In genomic region chr16:59783191-59783590, GRCh38 we compare ENCODE assay signal across 17 cellular contexts.
A peak's percentile ranks its signal among the peaks of the same experiment; 100 is the strongest.
DNase-seq lines count a peak whose midpoint lies in the region; ATAC-seq and TF ChIP-seq lines count a peak whose summit lies in the region.
"Had no signal": no experiment of that assay in that cellular context is flagged by ENCODE, and none has a peak within 500 bp of the region (broad histone marks: within the 10 kb centered on the region; RNA-seq: fewer than 3 reads in every experiment).

No MANE protein-coding gene starts in this region.

- no peaks in the 10 kb centered on the region for H3K36me3 Mint-ChIP-seq in stimulated activated effector memory CD8-positive, alpha-beta T cell treated with anti-CD3 and anti-CD28 coated beads, Interleukin-12 subunit alpha, Interleukin-12 subunit beta, amount 100 ng/mL, for 72 hours

- peak; percentile 46 for DNase-seq in mammary epithelial cell
- no peak for DNase-seq in breast epithelium (ENCODE audit: low spot score in 2 of 2)
- DNase-seq in PC-3: peak; percentile 41
- DNase-seq in fibroblast of peridontal ligament (ENCODE audit: extremely low read depth): peak; percentile 49
- no peak for DNase-seq in stimulated activated effector memory CD8-positive, alpha-beta T cell treated with anti-CD3 and anti-CD28 coated beads, Interleukin-12 subunit alpha, Interleukin-12 subunit beta, amount 100 ng/mL, for 72 hours (ENCODE audit: low spot score in 2 of 2)
- no peak for DNase-seq in OCI-LY7 (ENCODE audit: low spot score)
- no peak for DNase-seq in NCI-H1417 (lab: John Stamatoyannopoulos, UW)
- no peak for DNase-seq in lower lobe of right lung
- DNase-seq: DMS 273 treated with DMSO at 0.1 percent for 48 hours, H7, NCI-H1048, NCI-H2081 treated with DMSO at 0.1 percent for 48 hours, NCI-H510A treated with DMSO at 0.1 percent for 48 hours, SIG-M5 had no signal

- BruUV-seq in mammary epithelial cell (replicated peaks; lab: Mats Ljungman, UMichigan) (no TSS peak), PC-3 (replicated peaks; lab: Mats Ljungman, UMichigan) (no TSS peak), OCI-LY7 (replicated peaks; lab: Mats Ljungman, UMichigan) (no TSS peak)

- no peaks in the 10 kb centered on the region for H3K36me3 ChIP-seq in mammary epithelial cell (ENCODE audit: insufficient read depth, low read length)
- H3K36me3 ChIP-seq in breast epithelium: no peaks in the 10 kb centered on the region
- H3K36me3 ChIP-seq in PC-3 (ENCODE audit: low read depth, low read length): no peaks in the 10 kb centered on the region
- no peaks in the 10 kb centered on the region for H3K36me3 ChIP-seq in OCI-LY7 (ENCODE audit: insufficient read depth, low read length)
- no peaks in the 10 kb centered on the region for H3K36me3 ChIP-seq in lower lobe of right lung
- H3K36me3 ChIP-seq: BLaER1 treated with 17β-estradiol and CSF1 and Interleukin-3, amounts not matched to agents 10 nM and 100 nM had no signal

- peaks cover 34% of the 10 kb centered on the region for H3K9me3 Mint-ChIP-seq in stimulated activated effector memory CD8-positive, alpha-beta T cell treated with anti-CD3 and anti-CD28 coated beads, Interleukin-12 subunit alpha, Interleukin-12 subunit beta, amount 100 ng/mL, for 72 hours

- dilution Hi-C loops in mammary epithelial cell (cut with HindIII; ENCODE audit: low sequenced_read_pairs): no loop called here

- no peak overlapping the region for H3K4me2 ChIP-seq in mammary epithelial cell (ENCODE audit: insufficient read depth, low read depth, low read length)
- no peak overlapping the region for H3K4me2 ChIP-seq in PC-3 (ENCODE audit: low read length)
- H3K4me2 ChIP-seq in OCI-LY7 (ENCODE audit: low read length): no peak overlapping the region
- H3K4me2 ChIP-seq: BLaER1 treated with 17β-estradiol and CSF1 and Interleukin-3, amounts not matched to agents 10 nM and 100 nM had no signal

- no peaks in the 10 kb centered on the region for H4K20me1 ChIP-seq in mammary epithelial cell (ENCODE audit: insufficient read depth, low read length)
- no peaks in the 10 kb centered on the region for H4K20me1 ChIP-seq in PC-3 (ENCODE audit: low read length)
- H4K20me1 ChIP-seq in OCI-LY7 (ENCODE audit: insufficient read depth, low read length): no peaks in the 10 kb centered on the region
- H4K20me1 ChIP-seq: BLaER1 treated with 17β-estradiol and CSF1 and Interleukin-3, amounts not matched to agents 10 nM and 100 nM had no signal

- H3F3A ChIP-seq in PC-3 (ENCODE audit: low read length, unreplicated experiment): no peaks in the 10 kb centered on the region

- 36% methylated on average over 1 of the region's 1 CpG for WGBS in mammary epithelial cell (ENCODE audit: low coverage, missing lambda C conversion rate)

- H3K4me1 ChIP-seq in mammary epithelial cell (ENCODE audit: insufficient read depth, low read length): no peaks in the 10 kb centered on the region
- no peaks in the 10 kb centered on the region for H3K4me1 ChIP-seq in breast epithelium
- H3K4me1 ChIP-seq in PC-3 (ENCODE audit: insufficient read depth, low read length): no peaks in the 10 kb centered on the region
- no peaks in the 10 kb centered on the region for H3K4me1 ChIP-seq in OCI-LY7 (ENCODE audit: insufficient read depth, low read length, poor library complexity, severe bottlenecking)
- H3K4me1 ChIP-seq in lower lobe of right lung: no peaks in the 10 kb centered on the region
- H3K4me1 ChIP-seq: BLaER1 treated with 17β-estradiol and CSF1 and Interleukin-3, amounts not matched to agents 10 nM and 100 nM had no signal

- CTCF ChIA-PET in mammary epithelial cell (lab: Charles Lee; ENCODE audit: low non-redundant PET) (no interaction called here), PC-3 (lab: Charles Lee) (no interaction called here), OCI-LY7 (lab: Charles Lee; ENCODE audit: unreplicated experiment) (no interaction called here)

- no peaks in the 10 kb centered on the region for H3K4me1 Mint-ChIP-seq in stimulated activated effector memory CD8-positive, alpha-beta T cell treated with anti-CD3 and anti-CD28 coated beads, Interleukin-12 subunit alpha, Interleukin-12 subunit beta, amount 100 ng/mL, for 72 hours

- no peaks in the 10 kb centered on the region for H3K27me3 ChIP-seq in mammary epithelial cell (ENCODE audit: insufficient read depth, low read length)
- no peaks in the 10 kb centered on the region for H3K27me3 ChIP-seq in breast epithelium
- no peaks in the 10 kb centered on the region for H3K27me3 ChIP-seq in PC-3 (ENCODE audit: low read length)
- no peaks in the 10 kb centered on the region for H3K27me3 ChIP-seq in lower lobe of right lung (ENCODE audit: low read depth)
- H3K27me3 ChIP-seq: BLaER1 treated with 17β-estradiol and CSF1 and Interleukin-3, amounts not matched to agents 10 nM and 100 nM had no signal

- intact Hi-C loops in mammary epithelial cell (cut with micrococcal nuclease) (no loop called here), breast epithelium (cut with DNase I; ENCODE audit: low total_unique reads) (no loop called here), PC-3 (cut with micrococcal nuclease) (no loop called here), OCI-LY7 (cut with micrococcal nuclease; ENCODE audit: unreplicated experiment) (no loop called here), lower lobe of right lung (cut with DNase I) (no loop called here)

- H3K9me3 ChIP-seq in mammary epithelial cell (replicated peaks; ENCODE audit: insufficient read depth, low read length): no peaks in the 10 kb centered on the region
- peaks cover 0 to 6% of the 10 kb centered on the region in 2 donors for H3K9me3 ChIP-seq in breast epithelium
- no peaks in the 10 kb centered on the region for H3K9me3 ChIP-seq in PC-3 (ENCODE audit: low read length)
- H3K9me3 ChIP-seq in OCI-LY7 (ENCODE audit: low read length): no peaks in the 10 kb centered on the region
- no peaks in the 10 kb centered on the region for H3K9me3 ChIP-seq in lower lobe of right lung

- H3K9me2 ChIP-seq in PC-3 (replicated peaks; ENCODE audit: low read length) (no peaks in the 10 kb centered on the region), OCI-LY7 (ENCODE audit: insufficient read depth, low read length) (no peaks in the 10 kb centered on the region)

- POLR2A ChIA-PET in PC-3 (lab: Charles Lee; ENCODE audit: unreplicated experiment): no interaction called here
- POLR2A ChIA-PET in OCI-LY7 (lab: Charles Lee): interaction anchor here (0.6 kb wide), 1 partner anchor 237 kb away, joined by 3 read pairs; no protein-coding TSS in a partner anchor

- TF ChIP-seq POLR2A in breast epithelium (IDR thresholded peaks at IDR 0.05): no peak

- no peak overlapping the region for H3K4me3 Mint-ChIP-seq in stimulated activated effector memory CD8-positive, alpha-beta T cell treated with anti-CD3 and anti-CD28 coated beads, Interleukin-12 subunit alpha, Interleukin-12 subunit beta, amount 100 ng/mL, for 72 hours
- H3K4me3 Mint-ChIP-seq: T-helper 1 cell treated with Interleukin-12 subunit alpha and Interleukin-12 subunit beta and Interleukin-4 antibody, amounts not matched to agents 30 μg/mL and 1 μg/mL, for 36 hours had no signal

- H3K27ac ChIP-seq in mammary epithelial cell (ENCODE audit: insufficient read depth, low read depth, low read length) (no peak overlapping the region), breast epithelium (no peak overlapping the region), PC-3 (ENCODE audit: low read length) (no peak overlapping the region), OCI-LY7 (ENCODE audit: low read depth, low read length, poor library complexity, severe bottlenecking) (no peak overlapping the region), lower lobe of right lung (no peak overlapping the region)
- H3K27ac ChIP-seq: 22Rv1; BLaER1 treated with 17β-estradiol and CSF1 and Interleukin-3, amounts not matched to agents 10 nM and 100 nM had no signal

- H3K9ac ChIP-seq in mammary epithelial cell (ENCODE audit: insufficient read depth, low read length): no peak overlapping the region
- H3K9ac ChIP-seq in PC-3 (ENCODE audit: low read length): no peak overlapping the region
- H3K9ac ChIP-seq: BLaER1 treated with 17β-estradiol and CSF1 and Interleukin-3, amounts not matched to agents 10 nM and 100 nM had no signal

- no peak overlapping the region for H2AFZ ChIP-seq in mammary epithelial cell (ENCODE audit: low read depth, low read length)
- no peak overlapping the region for H2AFZ ChIP-seq in PC-3 (ENCODE audit: low read length)
- H2AFZ ChIP-seq in OCI-LY7 (ENCODE audit: low read length): no peak overlapping the region

- H3K27ac Mint-ChIP-seq in stimulated activated effector memory CD8-positive, alpha-beta T cell treated with anti-CD3 and anti-CD28 coated beads, Interleukin-12 subunit alpha, Interleukin-12 subunit beta, amount 100 ng/mL, for 72 hours: no peak overlapping the region
- H3K27ac Mint-ChIP-seq: T-helper 1 cell treated with Interleukin-12 subunit alpha and Interleukin-12 subunit beta and Interleukin-4 antibody, amounts not matched to agents 30 μg/mL and 1 μg/mL, for 36 hours had no signal

- H3K4me3 ChIP-seq in mammary epithelial cell (replicated peaks in 1 of 3; ENCODE audit: insufficient read depth in 1 of 3, low read depth in 2 of 3, low read length in 3 of 3): no peak overlapping the region
- H3K4me3 ChIP-seq in breast epithelium: no peak overlapping the region
- no peak overlapping the region for H3K4me3 ChIP-seq in PC-3 (ENCODE audit: low read length)
- no peak overlapping the region for H3K4me3 ChIP-seq in OCI-LY7 (ENCODE audit: low read depth, low read length, poor library complexity, severe bottlenecking)
- H3K4me3 ChIP-seq in lower lobe of right lung: no peak overlapping the region
- H3K4me3 ChIP-seq: BLaER1 treated with 17β-estradiol and CSF1 and Interleukin-3, amounts not matched to agents 10 nM and 100 nM had no signal

- ATAC-seq in PC-3 (no peak), lower lobe of right lung (no peak)
- ATAC-seq in stimulated activated effector memory CD8-positive, alpha-beta T cell treated with anti-CD3 and anti-CD28 coated beads, Interleukin-12 subunit alpha, Interleukin-12 subunit beta, amount 100 ng/mL, for 72 hours: no peak

- H3K79me2 ChIP-seq in mammary epithelial cell (ENCODE audit: insufficient read depth, low read length) (no peaks in the 10 kb centered on the region), PC-3 (ENCODE audit: low read length) (no peaks in the 10 kb centered on the region), OCI-LY7 (ENCODE audit: insufficient read depth, low read depth, low read length) (no peaks in the 10 kb centered on the region)

- in situ Hi-C loops in mammary epithelial cell (cut with MboI; ENCODE audit: low sequenced_read_pairs in 2 of 2): no loop called here

- no peak for TF ChIP-seq CTCF in mammary epithelial cell (conservative IDR thresholded peaks at IDR 0.05 in 1 of 2, IDR thresholded peaks at IDR 0.05 in 1 of 2; ENCODE audit: extremely low read depth in 1 of 2, insufficient read depth in 1 of 2, low read depth in 1 of 2, low read length in 2 of 2)
- TF ChIP-seq CTCF in breast epithelium (IDR thresholded peaks at IDR 0.05): no peak
- TF ChIP-seq CTCF in PC-3 (conservative IDR thresholded peaks at IDR 0.05; ENCODE audit: low read depth, low read length): no peak
- TF ChIP-seq CTCF in OCI-LY7 (conservative IDR thresholded peaks at IDR 0.05; ENCODE audit: low read length): no peak
- no peak for TF ChIP-seq CTCF in lower lobe of right lung (IDR thresholded peaks at IDR 0.05)

Comparison
In these comparisons a context has a peak if more than half of its experiments do, and no peak if none do; other contexts are left out.
1. DNase-seq: peak in mammary epithelial cell (single experiment), PC-3 (single experiment) and fibroblast of peridontal ligament (single experiment); none in breast epithelium (0 of 2), stimulated activated effector memory CD8-positive, alpha-beta T cell treated with anti-CD3 and anti-CD28 coated beads, Interleukin-12 subunit alpha, Interleukin-12 subunit beta, amount 100 ng/mL, for 72 hours (0 of 2), OCI-LY7 (single experiment), NCI-H1417 (0 of 3) and lower lobe of right lung (single experiment).